12 cellular contexts compared by ENCODE assay signal in the genomic region with DNA sequence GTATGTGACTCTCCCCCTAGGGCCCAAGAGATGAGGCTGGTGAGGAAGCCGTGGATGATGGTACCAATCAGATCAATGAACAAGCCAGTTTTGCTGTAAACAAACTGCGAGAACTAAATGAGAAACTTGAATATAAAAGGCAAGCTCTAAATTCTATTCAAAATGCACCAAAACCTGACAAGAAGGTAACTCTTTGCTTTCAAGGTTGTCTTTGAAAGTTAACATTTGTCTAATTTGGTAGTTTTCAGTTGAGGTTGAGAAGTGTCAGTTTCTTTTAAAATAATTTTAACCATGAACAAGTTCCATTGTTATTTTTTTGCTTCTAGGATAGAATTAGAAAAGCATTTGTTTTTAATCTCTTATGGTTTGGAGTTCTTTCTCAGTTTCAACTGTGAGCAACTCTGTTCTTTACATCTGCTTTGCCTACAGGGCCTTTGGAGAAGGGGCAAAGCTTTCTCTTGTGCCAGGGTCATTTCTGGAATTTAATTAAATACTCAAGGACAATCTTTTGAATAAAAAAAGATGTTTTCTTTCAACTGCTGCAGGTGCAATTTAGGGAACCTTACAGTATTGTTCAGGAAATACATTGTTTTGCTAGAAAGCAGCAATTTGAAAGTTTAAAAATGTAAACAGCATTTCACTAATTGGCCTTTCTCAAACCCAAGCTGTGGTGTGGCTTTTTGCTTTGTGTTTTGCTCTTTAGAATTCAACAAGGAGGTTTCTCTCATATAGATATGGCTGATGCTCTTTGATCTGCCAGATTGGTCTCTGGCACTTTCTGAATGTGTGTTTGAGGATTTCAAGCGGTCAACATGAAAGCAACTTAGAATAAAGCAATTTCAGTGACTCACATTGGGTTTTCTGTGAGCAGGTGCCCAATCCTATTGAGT.
DNase-seq lines count a peak whose midpoint lies in the region; ATAC-seq lines count a peak whose summit lies in the region.
"Had no signal": no experiment of that assay in that cellular context is flagged by ENCODE, and none has a peak within 500 bp of the region (broad histone marks: within the 10 kb centered on the region; RNA-seq: fewer than 3 reads in every experiment).

No MANE protein-coding gene starts in this region.

- H3K4me3 Mint-ChIP-seq in activated CD8-positive, alpha-beta memory T cell treated with anti-CD3 and anti-CD28 coated beads, Interleukin-2, amount 10 ng/mL, durations not matched to agents 7 days and 5 days: no peak overlapping the region
- H3K4me3 Mint-ChIP-seq in stimulated activated memory B cell treated with anti-CD40 and anti-IgM and Interleukin-4, amounts not matched to agents 10 μg/mL and 1 μg/mL and 100 μg/mL, for 72 hours: no peak overlapping the region
- H3K4me3 Mint-ChIP-seq: activated naive CD8-positive, alpha-beta T cell treated with anti-CD3 and anti-CD28 coated beads, Interleukin-2, amount 10 ng/mL, durations not matched to agents 7 days and 5 days had no signal

- intact Hi-C loops in cardiac septum (cut with DNase I): no loop called here

- H3K27ac Mint-ChIP-seq in activated CD8-positive, alpha-beta memory T cell treated with anti-CD3 and anti-CD28 coated beads, Interleukin-2, amount 10 ng/mL, durations not matched to agents 7 days and 5 days: no peak overlapping the region
- peak overlapping the region; percentile 33 for H3K27ac Mint-ChIP-seq in stimulated activated memory B cell treated with anti-CD40 and anti-IgM and Interleukin-4, amounts not matched to agents 10 μg/mL and 1 μg/mL and 100 μg/mL, for 72 hours
- H3K27ac Mint-ChIP-seq: activated naive CD8-positive, alpha-beta T cell treated with anti-CD3 and anti-CD28 coated beads, Interleukin-2, amount 10 ng/mL, durations not matched to agents 7 days and 5 days had no signal

- peaks cover 16% of the 10 kb centered on the region for H3K4me1 Mint-ChIP-seq in activated CD8-positive, alpha-beta memory T cell treated with anti-CD3 and anti-CD28 coated beads, Interleukin-2, amount 10 ng/mL, durations not matched to agents 7 days and 5 days
- peaks cover 49% of the 10 kb centered on the region for H3K4me1 Mint-ChIP-seq in stimulated activated memory B cell treated with anti-CD40 and anti-IgM and Interleukin-4, amounts not matched to agents 10 μg/mL and 1 μg/mL and 100 μg/mL, for 72 hours
- H3K4me1 Mint-ChIP-seq: activated naive CD8-positive, alpha-beta T cell treated with anti-CD3 and anti-CD28 coated beads, Interleukin-2, amount 10 ng/mL, durations not matched to agents 7 days and 5 days had no signal

- no peak overlapping the region for H3K27ac ChIP-seq in effector memory CD4-positive, alpha-beta T cell (ENCODE audit: insufficient read depth, low read length, poor library complexity, severe bottlenecking)
- H3K27ac ChIP-seq: skin epidermis had no signal

- H3K27me3 Mint-ChIP-seq in activated CD8-positive, alpha-beta memory T cell treated with anti-CD3 and anti-CD28 coated beads, Interleukin-2, amount 10 ng/mL, durations not matched to agents 7 days and 5 days: no peaks in the 10 kb centered on the region
- no peaks in the 10 kb centered on the region for H3K27me3 Mint-ChIP-seq in stimulated activated memory B cell treated with anti-CD40 and anti-IgM and Interleukin-4, amounts not matched to agents 10 μg/mL and 1 μg/mL and 100 μg/mL, for 72 hours
- H3K27me3 Mint-ChIP-seq: activated naive CD8-positive, alpha-beta T cell treated with anti-CD3 and anti-CD28 coated beads, Interleukin-2, amount 10 ng/mL, durations not matched to agents 7 days and 5 days had no signal

- H3K4me3 ChIP-seq in effector memory CD4-positive, alpha-beta T cell (ENCODE audit: insufficient read depth, low read depth, low read length, poor library complexity, severe bottlenecking): no peak overlapping the region
- H3K4me3 ChIP-seq: skin epidermis had no signal

- H3K9me3 Mint-ChIP-seq in activated CD8-positive, alpha-beta memory T cell treated with anti-CD3 and anti-CD28 coated beads, Interleukin-2, amount 10 ng/mL, durations not matched to agents 7 days and 5 days (ENCODE audit: low read depth): no peaks in the 10 kb centered on the region
- peaks cover 2% of the 10 kb centered on the region for H3K9me3 Mint-ChIP-seq in stimulated activated memory B cell treated with anti-CD40 and anti-IgM and Interleukin-4, amounts not matched to agents 10 μg/mL and 1 μg/mL and 100 μg/mL, for 72 hours
- H3K9me3 Mint-ChIP-seq: activated naive CD8-positive, alpha-beta T cell treated with anti-CD3 and anti-CD28 coated beads, Interleukin-2, amount 10 ng/mL, durations not matched to agents 7 days and 5 days had no signal

- DNase-seq in activated CD8-positive, alpha-beta memory T cell treated with anti-CD3 and anti-CD28 coated beads, Interleukin-2, amount 10 ng/mL, durations not matched to agents 7 days and 5 days: no peak
- no peak for DNase-seq in activated CD8-positive, alpha-beta memory T cell treated with anti-CD3 and anti-CD28 coated beads, Interleukin-2, amount 50 U/mL, for 4 hours
- DNase-seq in NCI-H2029 (lab: John Stamatoyannopoulos, UW): no peak
- no peak for DNase-seq in cardiac septum (ENCODE audit: low spot score)
- no peak for DNase-seq in effector memory CD4-positive, alpha-beta T cell
- DNase-seq: activated naive CD8-positive, alpha-beta T cell treated with anti-CD3 and anti-CD28 coated beads, Interleukin-2, amount 10 ng/mL, durations not matched to agents 7 days and 5 days; hypothalamus; SHP77 had no signal

- peaks cover 17% of the 10 kb centered on the region for H3K36me3 Mint-ChIP-seq in activated CD8-positive, alpha-beta memory T cell treated with anti-CD3 and anti-CD28 coated beads, Interleukin-2, amount 10 ng/mL, durations not matched to agents 7 days and 5 days
- peaks cover 80% of the 10 kb centered on the region for H3K36me3 Mint-ChIP-seq in stimulated activated memory B cell treated with anti-CD40 and anti-IgM and Interleukin-4, amounts not matched to agents 10 μg/mL and 1 μg/mL and 100 μg/mL, for 72 hours

- H3K36me3 ChIP-seq in effector memory CD4-positive, alpha-beta T cell (ENCODE audit: control insufficient read depth, insufficient read depth, low read length): no peaks in the 10 kb centered on the region

- no peaks in the 10 kb centered on the region for H3K27me3 ChIP-seq in effector memory CD4-positive, alpha-beta T cell (replicated peaks; ENCODE audit: control insufficient read depth, insufficient read depth, low read length, poor library complexity, severe bottlenecking)

- no peaks in the 10 kb centered on the region for H3K9me3 ChIP-seq in effector memory CD4-positive, alpha-beta T cell (ENCODE audit: control insufficient read depth, low read length)

- H3K4me1 ChIP-seq in effector memory CD4-positive, alpha-beta T cell (ENCODE audit: control insufficient read depth, insufficient read depth, low read length, poor library complexity, severe bottlenecking): no peaks in the 10 kb centered on the region

- CTCF ChIA-PET in activated CD8-positive, alpha-beta memory T cell treated with anti-CD3 and anti-CD28 coated beads, Interleukin-2, amount 10 ng/mL, durations not matched to agents 7 days and 5 days (lab: Charles Lee): no interaction called here

- ATAC-seq in activated CD8-positive, alpha-beta memory T cell treated with anti-CD3 and anti-CD28 coated beads, Interleukin-2, amount 10 ng/mL, durations not matched to agents 7 days and 5 days: peak; percentile 49
- ATAC-seq in GM21786 (IDR thresholded peaks at IDR 0.05; ENCODE audit: unreplicated experiment) (peak; percentile 88), HG03175 (IDR thresholded peaks at IDR 0.05; ENCODE audit: unreplicated experiment) (peak; percentile 74)
- ATAC-seq in stimulated activated memory B cell treated with anti-CD40 and anti-IgM and Interleukin-4, amounts not matched to agents 10 μg/mL and 1 μg/mL and 100 μg/mL, for 72 hours: no peak
